9 cellular contexts compared by ENCODE assay signal in genomic region chr15:67548862-67549651, GRCh38. TPM values are rescaled to one million over a fixed set of nuclear protein-coding genes. Genes with fewer than 3 reads are reported as not detected.
DNase-seq lines count a peak whose midpoint lies in the region; ATAC-seq, FAIRE-seq and TF ChIP-seq lines count a peak whose summit lies in the region.
"Had no signal": no experiment of that assay in that cellular context is flagged by ENCODE, and none has a peak within 500 bp of the region (broad histone marks: within the 10 kb centered on the region; RNA-seq: fewer than 3 reads in every experiment).

No MANE protein-coding gene starts in this region.

- H4K91ac ChIP-seq in H9 (ENCODE audit: insufficient read length, low read depth, low read length) = no peak overlapping the region

- no peak overlapping the region for H2BK120ac ChIP-seq in H9 (ENCODE audit: low read depth, low read length, poor library complexity, severe bottlenecking)

- H3K23ac ChIP-seq in H9 (ENCODE audit: insufficient read length, low read depth, low read length) = no peak overlapping the region

- H2AFZ ChIP-seq in H9 (ENCODE audit: low read length) = no peak overlapping the region

- H3K18ac ChIP-seq in H9 (ENCODE audit: insufficient read length, low read depth, low read length) = no peak overlapping the region

- no peak overlapping the region for H3K27ac ChIP-seq in H9 (ENCODE audit: insufficient read length, low read depth, low read length)
- no peak overlapping the region for H3K27ac ChIP-seq in pancreas
- no peak overlapping the region for H3K27ac ChIP-seq in prostate gland

- no peaks in the 10 kb centered on the region for H3K23me2 ChIP-seq in H9 (ENCODE audit: insufficient read length, low read depth, low read length, poor library complexity, severe bottlenecking)

- H3K4me1 ChIP-seq in H9 (ENCODE audit: insufficient read depth, low read length) (peaks cover 4% of the 10 kb centered on the region; the same call in 1 of the 2 replicates), pancreas (peaks cover 0 to 6% (median 2%) of the 10 kb centered on the region in 3 donors), prostate gland (replicated peaks) (no peaks in the 10 kb centered on the region)

- H3K56ac ChIP-seq in H9 (ENCODE audit: insufficient read length, low read depth, low read length) = no peak overlapping the region

- H2BK5ac ChIP-seq in H9 (ENCODE audit: insufficient read length, low read length) = no peak overlapping the region

- no CpG with 5 or more reads among the region's 8 CpGs for WGBS in H9 (ENCODE audit: extremely low coverage, insufficient read length, low lambda C conversion rate)
- 70 to 78% methylated on average over 8 of the region's 8 CpGs for WGBS in pancreas, 2 donors
- WGBS in prostate gland = 78% methylated on average over 8 of the region's 8 CpGs

- peaks cover 0 to 23% (median 13%) of the 10 kb centered on the region in 3 experiments; a peak in 5 of 7 replicates for H3K36me3 Mint-ChIP-seq in H9 (ENCODE audit: insufficient read depth in 1 of 3, low read depth in 3 of 3)
- H3K36me3 Mint-ChIP-seq in activated T-cell treated with anti-CD3 and anti-CD28 coated beads, Interleukin-2, amount 50 U/mL, for 4 hours (ENCODE audit: insufficient read depth) = peaks cover 20% of the 10 kb centered on the region

- no peaks in the 10 kb centered on the region; the same call in 1 of the 2 replicates for H3K27me3 ChIP-seq in H9 (ENCODE audit: insufficient read depth, low read length)
- no peaks in the 10 kb centered on the region for H3K27me3 ChIP-seq in pancreas
- no peaks in the 10 kb centered on the region for H3K27me3 ChIP-seq in prostate gland (replicated peaks; ENCODE audit: insufficient read depth)

- H3K27me3 Mint-ChIP-seq in H9 (ENCODE audit: low read depth) = no peaks in the 10 kb centered on the region
- H3K27me3 Mint-ChIP-seq in activated T-cell treated with anti-CD3 and anti-CD28 coated beads, Interleukin-2, amount 50 U/mL, for 4 hours (ENCODE audit: low read depth) = no peaks in the 10 kb centered on the region

- H3K4me3 ChIP-seq in pancreas (no peak overlapping the region), prostate gland (no peak overlapping the region)

- no peaks in the 10 kb centered on the region for H3K9me3 Mint-ChIP-seq in H9
- H3K9me3 Mint-ChIP-seq in activated T-cell treated with anti-CD3 and anti-CD28 coated beads, Interleukin-2, amount 50 U/mL, for 4 hours = no peaks in the 10 kb centered on the region

- no peak overlapping the region for H3K4me3 Mint-ChIP-seq in H9
- no peak overlapping the region for H3K4me3 Mint-ChIP-seq in activated T-cell treated with anti-CD3 and anti-CD28 coated beads, Interleukin-2, amount 50 U/mL, for 4 hours

- H3K4ac ChIP-seq in H9 (ENCODE audit: low read depth, low read length) = no peak overlapping the region

- H3K36me3 ChIP-seq in pancreas (peaks cover 0 to 4% (median 0%) of the 10 kb centered on the region in 3 donors), prostate gland (no peaks in the 10 kb centered on the region)

- H2BK15ac ChIP-seq in H9 (ENCODE audit: low read depth, low read length) = no peak overlapping the region

- intact Hi-C loops in pancreas (cut with DNase I) = no loop called here
- intact Hi-C loops in prostate gland (cut with DNase I) = loop anchor here (10.0 kb wide), 1 partner anchor 286 kb away; no protein-coding TSS in a partner anchor

- no peak overlapping the region for H3K9ac ChIP-seq in H9 (ENCODE audit: extremely low read depth, insufficient read length, low read length)

- TF ChIP-seq CTCF in H9 (conservative IDR thresholded peaks at IDR 0.05) = no peak
- no peak for TF ChIP-seq CTCF in pancreas (IDR thresholded peaks at IDR 0.05)
- no peak for TF ChIP-seq CTCF in prostate gland (IDR thresholded peaks at IDR 0.05)

- no peak overlapping the region for H4K8ac ChIP-seq in H9 (replicated peaks; ENCODE audit: insufficient read length, low read depth, low read length)

- H3K79me2 ChIP-seq in H9 (ENCODE audit: insufficient read depth, low read length) = no peaks in the 10 kb centered on the region

- H3K9me3 ChIP-seq in H9 (ENCODE audit: control insufficient read depth, low read depth, low read length) (no peaks in the 10 kb centered on the region), pancreas (no peaks in the 10 kb centered on the region), prostate gland (no peaks in the 10 kb centered on the region)

- H2BK12ac ChIP-seq in H9 (ENCODE audit: insufficient read length, low read depth, low read length) = no peak overlapping the region

- H2AK5ac ChIP-seq in H9 (ENCODE audit: insufficient read length, low read length) = no peak overlapping the region

- peak in 3 of 4 donors; percentile 21 to 67 (median 67) for ATAC-seq in pancreas
- no peak for ATAC-seq in activated T-cell treated with anti-CD3 and anti-CD28 coated beads, Interleukin-2, amount 50 U/mL, for 4 hours

- H2BK20ac ChIP-seq in H9 (ENCODE audit: low read depth, low read length, poor library complexity, severe bottlenecking) = no peak overlapping the region

- H3T11ph ChIP-seq in H9 (ENCODE audit: low read length) = no peak overlapping the region

- no peaks in the 10 kb centered on the region for H4K20me1 ChIP-seq in H9 (ENCODE audit: control insufficient read depth, insufficient read depth, insufficient read length)

- FAIRE-seq in frontal cortex (lab: Jason Lieb, UNC) = no peak
- no peak for FAIRE-seq in pancreas (lab: Jason Lieb, UNC)
- FAIRE-seq: RCC 7860 had no signal

- H3K27ac Mint-ChIP-seq in H9 = peak overlapping the region in 1 of 3 experiments; percentile 39; a peak in 1 of 7 replicates

- peak overlapping the region; percentile 35 for H3K4me2 ChIP-seq in H9 (ENCODE audit: insufficient read depth, insufficient read length, low read length)

- TF ChIP-seq POLR2A in prostate gland (IDR thresholded peaks at IDR 0.05) = no peak

- H3K14ac ChIP-seq in H9 (ENCODE audit: insufficient read depth, low read length) = no peak overlapping the region

- H3K4me1 Mint-ChIP-seq in H9 = peaks cover 21 to 22% of the 10 kb centered on the region in 2 experiments
- peaks cover 34% of the 10 kb centered on the region for H3K4me1 Mint-ChIP-seq in activated T-cell treated with anti-CD3 and anti-CD28 coated beads, Interleukin-2, amount 50 U/mL, for 4 hours (ENCODE audit: low read depth)

- no peak overlapping the region for H4K5ac ChIP-seq in H9 (ENCODE audit: insufficient read length, low read depth, low read length)

- H3K79me1 ChIP-seq in H9 (ENCODE audit: insufficient read depth, low read depth, low read length, poor library complexity, severe bottlenecking) = no peaks in the 10 kb centered on the region

- DNase-seq in H9 = peak; percentile 81
- DNase-seq in NCI-H446 (lab: John Stamatoyannopoulos, UW) = peak; percentile 28 to 66
- DNase-seq in frontal cortex (ENCODE audit: low spot score in 2 of 2) = peak; percentile 24 to 39
- DNase-seq in pancreas = no peak
- DNase-seq in prostate gland (ENCODE audit: low spot score) = no peak
- DNase-seq in UCSD-AML1 (lab: John Stamatoyannopoulos, UW; ENCODE audit: unreplicated experiment) = no peak
- no peak for DNase-seq in SW 1271 (lab: John Stamatoyannopoulos, UW)
- no peak for DNase-seq in activated T-cell treated with anti-CD3 and anti-CD28 coated beads, Interleukin-2, amount 50 U/mL, for 4 hours

RNA-seq across cellular contexts. Expression of gene MAP2K5, which starts 6.6 kb away (rescaled TPM):
- total RNA-seq in H9 (2021) (13.2 and 15.0 TPM in 2 replicates), frontal cortex (11.0 TPM), pancreas (10 to 100 TPM in 4 of 6 donors, 1 to 10 TPM in 2; 9.3 to 14.8 (median 10.4) TPM), prostate gland (10 to 100 TPM; 10.7 to 15.7 TPM)
- 1 to 10 TPM; 5.5 to 8.8 TPM for polyA plus RNA-seq in pancreas
- 10 to 100 TPM; 13.0 to 14.6 (median 14.2) TPM for total RNA-seq in activated T-cell treated with anti-CD3 and anti-CD28 coated beads, Interleukin-2, amount 50 U/mL, for 4 hours

RNA-seq across cellular contexts. Expression of gene C15orf61, which starts 28.1 kb away (rescaled TPM):
- total RNA-seq in H9 (2021) (2.6 and 2.9 TPM in 2 replicates), frontal cortex (23.6 TPM), pancreas (1 to 10 TPM; 2.6 to 5.2 (median 3.3) TPM), prostate gland (10 to 100 TPM; 13.6 to 15.0 TPM)
- 1 to 10 TPM; 1.7 to 2.8 TPM for polyA plus RNA-seq in pancreas
- 1 to 10 TPM; 8.3 to 9.2 (median 8.6) TPM for total RNA-seq in activated T-cell treated with anti-CD3 and anti-CD28 coated beads, Interleukin-2, amount 50 U/mL, for 4 hours

Comparison
In these comparisons a context has a peak if more than half of its experiments do, and no peak if none do; other contexts are left out.
1. DNase-seq: peak in H9 (single experiment), NCI-H446 (2 of 2) and frontal cortex (2 of 2); none in pancreas (0 of 6), prostate gland (single experiment), UCSD-AML1 (single experiment), SW 1271 (0 of 2) and activated T-cell treated with anti-CD3 and anti-CD28 coated beads, Interleukin-2, amount 50 U/mL, for 4 hours (single experiment).
2. ATAC-seq: peak in pancreas (3 of 4); none in activated T-cell treated with anti-CD3 and anti-CD28 coated beads, Interleukin-2, amount 50 U/mL, for 4 hours (0 of 2).